1 cellular context compared by ENCODE assay signal in the genomic region with DNA sequence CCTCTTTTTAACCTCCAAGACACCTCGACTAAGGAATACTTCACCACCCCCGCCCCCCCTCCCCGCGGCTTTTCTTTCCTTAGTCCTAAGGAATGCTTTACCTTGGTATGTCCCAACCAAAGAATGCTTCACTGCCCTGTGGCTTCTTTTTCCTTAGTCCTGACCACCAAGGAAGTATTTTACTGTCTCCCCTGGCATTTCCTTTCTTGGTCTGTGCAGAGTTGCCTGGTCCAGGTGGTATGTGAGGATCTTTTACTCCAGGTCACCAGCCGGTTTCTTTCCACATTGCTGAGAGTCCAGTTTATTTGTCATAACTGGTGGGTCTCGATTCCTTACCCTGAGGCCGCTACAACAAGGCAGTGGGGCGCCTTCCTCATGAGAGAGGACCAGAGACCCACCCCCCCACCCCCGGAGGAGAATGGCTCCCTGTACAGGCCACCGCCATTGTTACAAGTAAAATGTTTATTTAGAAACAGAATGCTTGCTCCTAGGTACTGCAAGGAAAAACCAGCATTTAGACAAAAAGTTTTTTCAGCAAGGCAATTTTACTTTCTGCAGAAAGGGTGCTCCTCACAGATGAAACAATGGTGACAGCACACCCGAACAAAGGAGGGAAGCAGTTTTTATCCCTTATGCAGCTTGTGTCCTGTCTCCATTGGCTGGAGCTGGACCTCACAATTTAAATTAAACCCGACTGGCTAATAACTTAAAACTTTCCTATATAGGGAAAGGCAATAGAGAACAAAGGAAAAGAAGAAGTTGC.
TF ChIP-seq lines count a peak whose summit lies in the region.

No MANE protein-coding gene starts in this region.

TF ChIP-seq in K562, 482 proteins besides CTCF, POLR2A, EP300 and RAD21:
- TF ChIP-seq TRIM28 (IDR thresholded peaks at IDR 0.05), result peak; percentile 90
- TF ChIP-seq CBX5 (IDR thresholded peaks at IDR 0.05; ENCODE audit: borderline replicate concordance, low read depth), result peak; percentile 96
- TF ChIP-seq CBX1 (IDR thresholded peaks at IDR 0.05; ENCODE audit: low read depth), result peak; percentile 84; the same call in 1 of the 2 replicates
- peak in 1 of 2 experiments; percentile 99; a peak in 2 of 3 replicates for TF ChIP-seq CBX3 (IDR thresholded peaks at IDR 0.05; ENCODE audit: borderline replicate concordance in 1 of 2, low read length in 2 of 2)
- TF ChIP-seq, protein P1, sequence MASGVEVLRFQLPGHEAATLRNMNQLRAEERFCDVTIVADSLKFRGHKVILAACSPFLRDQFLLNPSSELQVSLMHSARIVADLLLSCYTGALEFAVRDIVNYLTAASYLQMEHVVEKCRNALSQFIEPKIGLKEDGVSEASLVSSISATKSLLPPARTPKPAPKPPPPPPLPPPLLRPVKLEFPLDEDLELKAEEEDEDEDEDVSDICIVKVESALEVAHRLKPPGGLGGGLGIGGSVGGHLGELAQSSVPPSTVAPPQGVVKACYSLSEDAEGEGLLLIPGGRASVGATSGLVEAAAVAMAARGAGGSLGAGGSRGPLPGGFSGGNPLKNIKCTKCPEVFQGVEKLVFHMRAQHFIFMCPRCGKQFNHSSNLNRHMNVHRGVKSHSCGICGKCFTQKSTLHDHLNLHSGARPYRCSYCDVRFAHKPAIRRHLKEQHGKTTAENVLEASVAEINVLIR (CRISPR knock-in tag; IDR thresholded peaks at IDR 0.05), result no peak
- TF ChIP-seq XRCC3 (IDR thresholded peaks at IDR 0.05), result 0 out of 2 replicates have a peak, but pooled peaks have one; percentile 80
- no peak for TF ChIP-seq PHF8 (IDR thresholded peaks at IDR 0.05; ENCODE audit: borderline replicate concordance, low read length)
- TF ChIP-seq, protein P2, sequence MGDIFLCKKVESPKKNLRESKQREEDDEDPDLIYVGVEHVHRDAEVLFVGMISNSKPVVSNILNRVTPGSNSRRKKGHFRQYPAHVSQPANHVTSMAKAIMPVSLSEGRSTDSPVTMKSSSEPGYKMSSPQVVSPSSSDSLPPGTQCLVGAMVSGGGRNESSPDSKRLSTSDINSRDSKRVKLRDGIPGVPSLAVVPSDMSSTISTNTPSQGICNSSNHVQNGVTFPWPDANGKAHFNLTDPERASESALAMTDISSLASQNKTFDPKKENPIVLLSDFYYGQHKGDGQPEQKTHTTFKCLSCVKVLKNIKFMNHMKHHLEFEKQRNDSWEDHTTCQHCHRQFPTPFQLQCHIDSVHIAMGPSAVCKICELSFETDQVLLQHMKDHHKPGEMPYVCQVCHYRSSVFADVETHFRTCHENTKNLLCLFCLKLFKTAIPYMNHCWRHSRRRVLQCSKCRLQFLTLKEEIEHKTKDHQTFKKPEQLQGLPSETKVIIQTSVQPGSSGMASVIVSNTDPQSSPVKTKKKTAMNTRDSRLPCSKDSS (IDR thresholded peaks at IDR 0.05; ENCODE audit: low read depth, partially characterized antibody), result peak; percentile 97
- TF ChIP-seq, protein P3, sequence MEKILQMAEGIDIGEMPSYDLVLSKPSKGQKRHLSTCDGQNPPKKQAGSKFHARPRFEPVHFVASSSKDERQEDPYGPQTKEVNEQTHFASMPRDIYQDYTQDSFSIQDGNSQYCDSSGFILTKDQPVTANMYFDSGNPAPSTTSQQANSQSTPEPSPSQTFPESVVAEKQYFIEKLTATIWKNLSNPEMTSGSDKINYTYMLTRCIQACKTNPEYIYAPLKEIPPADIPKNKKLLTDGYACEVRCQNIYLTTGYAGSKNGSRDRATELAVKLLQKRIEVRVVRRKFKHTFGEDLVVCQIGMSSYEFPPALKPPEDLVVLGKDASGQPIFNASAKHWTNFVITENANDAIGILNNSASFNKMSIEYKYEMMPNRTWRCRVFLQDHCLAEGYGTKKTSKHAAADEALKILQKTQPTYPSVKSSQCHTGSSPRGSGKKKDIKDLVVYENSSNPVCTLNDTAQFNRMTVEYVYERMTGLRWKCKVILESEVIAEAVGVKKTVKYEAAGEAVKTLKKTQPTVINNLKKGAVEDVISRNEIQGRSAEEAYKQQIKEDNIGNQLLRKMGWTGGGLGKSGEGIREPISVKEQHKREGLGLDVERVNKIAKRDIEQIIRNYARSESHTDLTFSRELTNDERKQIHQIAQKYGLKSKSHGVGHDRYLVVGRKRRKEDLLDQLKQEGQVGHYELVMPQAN (IDR thresholded peaks at IDR 0.05; ENCODE audit: borderline replicate concordance), result no peak
- TF ChIP-seq TRIM24 (IDR thresholded peaks at IDR 0.05), result peak in 1 of 2 experiments; percentile 42; a peak in 1 of 4 replicates
- no peak for TF ChIP-seq ZNF644 (tag; IDR thresholded peaks at IDR 0.05; ENCODE audit: low read depth)
- no peak for TF ChIP-seq TCF3 (CRISPR knock-in tag; IDR thresholded peaks at IDR 0.05)
- no peak for TF ChIP-seq SOX6 (IDR thresholded peaks at IDR 0.05)
